ENCODE assay signal across 1 cellular context in the genomic region with DNA sequence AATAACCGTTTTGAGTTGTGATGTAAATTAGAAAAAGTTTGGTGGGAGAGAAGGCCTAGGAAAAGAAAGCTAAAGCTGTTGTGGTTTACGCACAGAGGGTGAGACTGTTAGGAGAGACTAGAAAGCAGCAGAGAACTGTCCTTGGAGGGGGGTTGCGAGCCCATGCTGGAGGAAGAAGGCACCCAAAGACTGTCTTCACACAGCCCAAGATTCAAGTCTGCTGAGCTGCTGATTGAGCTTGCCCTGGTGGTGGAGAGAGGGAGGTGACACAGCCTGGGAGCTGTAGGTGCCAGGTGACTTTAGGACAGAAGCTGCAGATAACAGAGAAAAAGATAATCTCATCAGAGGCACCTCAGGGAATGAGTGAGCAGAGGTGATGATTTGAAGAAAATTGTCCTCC.
TF ChIP-seq lines count a peak whose summit lies in the region.

No MANE protein-coding gene starts in this region.

TF ChIP-seq in WTC11, 78 proteins besides CTCF, POLR2A, EP300 and RAD21 (continued from another document):
- TF ChIP-seq USF1 (CRISPR knock-in tag; IDR thresholded peaks at IDR 0.05) = no peak
- TF ChIP-seq, protein P1, sequence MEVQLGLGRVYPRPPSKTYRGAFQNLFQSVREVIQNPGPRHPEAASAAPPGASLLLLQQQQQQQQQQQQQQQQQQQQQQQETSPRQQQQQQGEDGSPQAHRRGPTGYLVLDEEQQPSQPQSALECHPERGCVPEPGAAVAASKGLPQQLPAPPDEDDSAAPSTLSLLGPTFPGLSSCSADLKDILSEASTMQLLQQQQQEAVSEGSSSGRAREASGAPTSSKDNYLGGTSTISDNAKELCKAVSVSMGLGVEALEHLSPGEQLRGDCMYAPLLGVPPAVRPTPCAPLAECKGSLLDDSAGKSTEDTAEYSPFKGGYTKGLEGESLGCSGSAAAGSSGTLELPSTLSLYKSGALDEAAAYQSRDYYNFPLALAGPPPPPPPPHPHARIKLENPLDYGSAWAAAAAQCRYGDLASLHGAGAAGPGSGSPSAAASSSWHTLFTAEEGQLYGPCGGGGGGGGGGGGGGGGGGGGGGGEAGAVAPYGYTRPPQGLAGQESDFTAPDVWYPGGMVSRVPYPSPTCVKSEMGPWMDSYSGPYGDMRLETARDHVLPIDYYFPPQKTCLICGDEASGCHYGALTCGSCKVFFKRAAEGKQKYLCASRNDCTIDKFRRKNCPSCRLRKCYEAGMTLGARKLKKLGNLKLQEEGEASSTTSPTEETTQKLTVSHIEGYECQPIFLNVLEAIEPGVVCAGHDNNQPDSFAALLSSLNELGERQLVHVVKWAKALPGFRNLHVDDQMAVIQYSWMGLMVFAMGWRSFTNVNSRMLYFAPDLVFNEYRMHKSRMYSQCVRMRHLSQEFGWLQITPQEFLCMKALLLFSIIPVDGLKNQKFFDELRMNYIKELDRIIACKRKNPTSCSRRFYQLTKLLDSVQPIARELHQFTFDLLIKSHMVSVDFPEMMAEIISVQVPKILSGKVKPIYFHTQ (CRISPR knock-in tag; IDR thresholded peaks at IDR 0.05) = no peak
- no peak for TF ChIP-seq FOXP1 (CRISPR knock-in tag; IDR thresholded peaks at IDR 0.05; ENCODE audit: borderline replicate concordance)
- TF ChIP-seq STAT6 (CRISPR knock-in tag; conservative IDR thresholded peaks at IDR 0.05; ENCODE audit: low read depth) = no peak
- TF ChIP-seq AFF4 (CRISPR knock-in tag; IDR thresholded peaks at IDR 0.05; ENCODE audit: borderline replicate concordance) = no peak
- TF ChIP-seq, protein P2, sequence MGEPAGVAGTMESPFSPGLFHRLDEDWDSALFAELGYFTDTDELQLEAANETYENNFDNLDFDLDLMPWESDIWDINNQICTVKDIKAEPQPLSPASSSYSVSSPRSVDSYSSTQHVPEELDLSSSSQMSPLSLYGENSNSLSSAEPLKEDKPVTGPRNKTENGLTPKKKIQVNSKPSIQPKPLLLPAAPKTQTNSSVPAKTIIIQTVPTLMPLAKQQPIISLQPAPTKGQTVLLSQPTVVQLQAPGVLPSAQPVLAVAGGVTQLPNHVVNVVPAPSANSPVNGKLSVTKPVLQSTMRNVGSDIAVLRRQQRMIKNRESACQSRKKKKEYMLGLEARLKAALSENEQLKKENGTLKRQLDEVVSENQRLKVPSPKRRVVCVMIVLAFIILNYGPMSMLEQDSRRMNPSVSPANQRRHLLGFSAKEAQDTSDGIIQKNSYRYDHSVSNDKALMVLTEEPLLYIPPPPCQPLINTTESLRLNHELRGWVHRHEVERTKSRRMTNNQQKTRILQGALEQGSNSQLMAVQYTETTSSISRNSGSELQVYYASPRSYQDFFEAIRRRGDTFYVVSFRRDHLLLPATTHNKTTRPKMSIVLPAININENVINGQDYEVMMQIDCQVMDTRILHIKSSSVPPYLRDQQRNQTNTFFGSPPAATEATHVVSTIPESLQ (CRISPR knock-in tag; IDR thresholded peaks at IDR 0.05) = no peak
- no peak for TF ChIP-seq NR2C2 (CRISPR knock-in tag; IDR thresholded peaks at IDR 0.05)
- TF ChIP-seq TEAD1 (CRISPR knock-in tag; IDR thresholded peaks at IDR 0.05) = no peak
- no peak for TF ChIP-seq E2F5 (CRISPR knock-in tag; IDR thresholded peaks at IDR 0.05)
- TF ChIP-seq PRRX2 (CRISPR knock-in tag; IDR thresholded peaks at IDR 0.05) = no peak
TF ChIP-seq in WTC11: peak in this region for 0.
